Comparison of ENCODE assay signal across 9 cellular contexts in genomic region chr5:131794596-131794995, GRCh38. TPM values are rescaled to one million over a fixed set of nuclear protein-coding genes. Genes with fewer than 3 reads are reported as not detected.
DNase-seq lines count a peak whose midpoint lies in the region; ATAC-seq, FAIRE-seq and TF ChIP-seq lines count a peak whose summit lies in the region.
"Had no signal": no experiment of that assay in that cellular context is flagged by ENCODE, and none has a peak within 500 bp of the region (broad histone marks: within the 10 kb centered on the region; RNA-seq: fewer than 3 reads in every experiment).

No MANE protein-coding gene starts in this region.

- POLR2A ChIA-PET in GM12878 (lab: Charles Lee) = no interaction called here

- SMC1A ChIA-PET in GM12878 (lab: Charles Lee; ENCODE audit: uncharacterized antibody, unreplicated experiment) = interaction anchor here (0.6 to 1.1 kb wide), 2 partner anchors 40 to 58 kb away, joined by 3 read pairs; no protein-coding TSS in a partner anchor

- H3K4me1 ChIP-seq in GM12878 (ENCODE audit: control insufficient read depth, insufficient read depth, low read length) = peaks cover 6% of the 10 kb centered on the region

- TF ChIP-seq EP300 in GM12878 (IDR thresholded peaks at IDR 0.05; ENCODE audit: borderline replicate concordance in 1 of 2, control insufficient read depth in 1 of 2, low read depth in 2 of 2, low read length in 2 of 2) = no peak

- H3K4me3 Mint-ChIP-seq in IgD-negative memory B cell (peak overlapping the region; percentile 61 to 90 (median 80)), neural crest cell (peak overlapping the region; percentile 85)

- H3K4me1 Mint-ChIP-seq in IgD-negative memory B cell (peaks cover 37 to 49% (median 40%) of the 10 kb centered on the region in 3 donors), neural crest cell (peaks cover 34% of the 10 kb centered on the region)

- H3K27ac ChIP-seq in GM12878 (ENCODE audit: control insufficient read depth, insufficient read depth) = 0 out of 2 replicates have a peak overlapping the region, but pooled peaks have one; percentile 9

- peak; percentile 46 for ATAC-seq in GM12878
- ATAC-seq in HG03342 (IDR thresholded peaks at IDR 0.05; ENCODE audit: unreplicated experiment) = no peak

- H3K36me3 ChIP-seq in GM06990 (ENCODE audit: control insufficient read depth, insufficient read depth, low read length) = no peaks in the 10 kb centered on the region
- H3K36me3 ChIP-seq in GM12878 (ENCODE audit: control insufficient read depth in 2 of 2, insufficient read depth in 2 of 2, low read length in 1 of 2) = no peaks in the 10 kb centered on the region

- in situ Hi-C loops in GM12878 (cut with MboI) = no loop called here

- peak overlapping the region; percentile 58 for H3K4me2 ChIP-seq in GM12878 (ENCODE audit: control insufficient read depth, insufficient read depth)

- CTCF ChIA-PET in GM12878 (lab: Yijun Ruan, JAX) = interaction anchor here (0.6 to 1.1 kb wide), 2 partner anchors 17 to 201 kb away, joined by 3 read pairs; no protein-coding TSS in a partner anchor

- peaks cover 66% of the 10 kb centered on the region for H3K79me2 ChIP-seq in GM12878 (ENCODE audit: control insufficient read depth, insufficient read depth, low read length)

- no peaks in the 10 kb centered on the region; the same call in 2 of the 3 replicates for H3K9me3 ChIP-seq in GM12878 (replicated peaks; ENCODE audit: control insufficient read depth, insufficient read depth, low read length)

- H3K27me3 Mint-ChIP-seq in IgD-negative memory B cell (no peaks in the 10 kb centered on the region), neural crest cell (ENCODE audit: low read depth) (no peaks in the 10 kb centered on the region)

- peaks cover 3% of the 10 kb centered on the region; the same call in 1 of the 2 replicates for H4K20me1 ChIP-seq in GM12878 (ENCODE audit: control insufficient read depth, insufficient read depth)

- H3K9ac ChIP-seq in GM12878 (ENCODE audit: control insufficient read depth, insufficient read depth, low read length) = no peak overlapping the region

- H3K9me3 Mint-ChIP-seq in IgD-negative memory B cell (no peaks in the 10 kb centered on the region), neural crest cell (no peaks in the 10 kb centered on the region)

- TF ChIP-seq CTCF in GM06990 (IDR thresholded peaks at IDR 0.05; ENCODE audit: insufficient read depth, low read length, poor library complexity, severe bottlenecking) (no peak), GM12878 (IDR thresholded peaks at IDR 0.05 in 2 of 3, conservative IDR thresholded peaks at IDR 0.05 in 1 of 3; ENCODE audit: control insufficient read depth in 2 of 3, extremely low read depth in 1 of 3, insufficient read depth in 1 of 3, low read depth in 3 of 3, low read length in 3 of 3) (no peak), neural crest cell (conservative IDR thresholded peaks at IDR 0.05) (no peak), D721Med (IDR thresholded peaks at IDR 0.05; ENCODE audit: insufficient read depth, missing control alignments) (no peak)

- intact Hi-C loops in GM12878 (cut with micrococcal nuclease; ENCODE audit: unreplicated experiment) = loop anchor here (10.0 kb wide), 1 partner anchor 520 kb away; no protein-coding TSS in a partner anchor

- 29% methylated on average over 4 of the region's 4 CpGs for WGBS in GM12878 (ENCODE audit: insufficient coverage, insufficient replicate concordance, low lambda C conversion rate, missing lambda C conversion rate)

- RAD21 ChIA-PET in GM12878 (lab: Charles Lee; ENCODE audit: unreplicated experiment) = interaction anchor here (0.9 to 1.0 kb wide), 3 partner anchors 147 to 268 kb away, joined by 3 to 5 read pairs (median 3); no protein-coding TSS in a partner anchor

- FAIRE-seq in GM12878 (lab: Jason Lieb, UNC) = peak; percentile 7
- FAIRE-seq in D721Med (lab: Jason Lieb, UNC) = no peak
- FAIRE-seq: bronchial epithelial cell had no signal

- H3K4me3 ChIP-seq in GM06990 (replicated peaks; ENCODE audit: low read depth, low read length) = no peak overlapping the region
- H3K4me3 ChIP-seq in GM12878 = peak overlapping the region; percentile 86

- no peaks in the 10 kb centered on the region for H3K27me3 ChIP-seq in GM06990 (replicated peaks; ENCODE audit: control insufficient read depth, insufficient read depth, low read length)
- H3K27me3 ChIP-seq in GM12878 (replicated peaks in 1 of 2; ENCODE audit: control insufficient read depth in 2 of 2, insufficient read depth in 2 of 2, low read length in 1 of 2) = no peaks in the 10 kb centered on the region

- no peak overlapping the region for H2AFZ ChIP-seq in GM12878 (ENCODE audit: control insufficient read depth, low read depth, low read length)

- DNase-seq in GM06990 (ENCODE audit: extremely low read depth, insufficient read length) (peak; percentile 16), GM12878 (ENCODE audit: low read depth, low spot score) (no peak), neural crest cell (ENCODE audit: low read depth, low spot score) (no peak), NCI-H1417 (lab: John Stamatoyannopoulos, UW) (no peak), D721Med (ENCODE audit: insufficient read length, low spot score) (no peak)
- DNase-seq: midbrain had no signal

- H3K36me3 Mint-ChIP-seq in IgD-negative memory B cell = peaks cover 1% of the 10 kb centered on the region
- peaks cover 3% of the 10 kb centered on the region for H3K36me3 Mint-ChIP-seq in neural crest cell (ENCODE audit: low read depth)

- no TSS peak for BruUV-seq in GM12878 (replicated peaks; lab: Mats Ljungman, UMichigan)

- H3K27ac Mint-ChIP-seq in IgD-negative memory B cell = peak overlapping the region; percentile 1 to 54 (median 10)
- no peak overlapping the region for H3K27ac Mint-ChIP-seq in neural crest cell (ENCODE audit: unreplicated experiment)

- TF ChIP-seq RAD21 in GM12878 (IDR thresholded peaks at IDR 0.05; ENCODE audit: insufficient read depth, low read depth, low read length) = no peak

- TF ChIP-seq POLR2A in GM12878 (IDR thresholded peaks at IDR 0.05; ENCODE audit: low read depth, low read length) = no peak

TF ChIP-seq in GM12878, 131 proteins besides CTCF, POLR2A, EP300 and RAD21 (continues in another document):
- TF ChIP-seq RUNX3 (IDR thresholded peaks at IDR 0.05; ENCODE audit: low read length) (0 out of 2 replicates have a peak, but pooled peaks have one; percentile 8), TARDBP (IDR thresholded peaks at IDR 0.05; ENCODE audit: borderline replicate concordance) (no peak), SMAD1 (IDR thresholded peaks at IDR 0.05; ENCODE audit: low read depth, partially characterized antibody) (no peak), MYB (IDR thresholded peaks at IDR 0.05; ENCODE audit: borderline replicate concordance, low read depth, low read length) (no peak)
- TF ChIP-seq, protein P1, sequence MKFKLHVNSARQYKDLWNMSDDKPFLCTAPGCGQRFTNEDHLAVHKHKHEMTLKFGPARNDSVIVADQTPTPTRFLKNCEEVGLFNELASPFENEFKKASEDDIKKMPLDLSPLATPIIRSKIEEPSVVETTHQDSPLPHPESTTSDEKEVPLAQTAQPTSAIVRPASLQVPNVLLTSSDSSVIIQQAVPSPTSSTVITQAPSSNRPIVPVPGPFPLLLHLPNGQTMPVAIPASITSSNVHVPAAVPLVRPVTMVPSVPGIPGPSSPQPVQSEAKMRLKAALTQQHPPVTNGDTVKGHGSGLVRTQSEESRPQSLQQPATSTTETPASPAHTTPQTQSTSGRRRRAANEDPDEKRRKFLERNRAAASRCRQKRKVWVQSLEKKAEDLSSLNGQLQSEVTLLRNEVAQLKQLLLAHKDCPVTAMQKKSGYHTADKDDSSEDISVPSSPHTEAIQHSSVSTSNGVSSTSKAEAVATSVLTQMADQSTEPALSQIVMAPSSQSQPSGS (IDR thresholded peaks at IDR 0.05; ENCODE audit: low read length) = no peak

RNA-seq across cellular contexts. Expression of gene FNIP1, which starts 2.2 kb away (rescaled TPM):
- polyA plus RNA-seq in IgD-negative memory B cell = 21.9 TPM
- 139 and 147 TPM in 2 replicates for total RNA-seq in GM12878 (2013; cell fraction: nucleolus; rRNA removed)
- total RNA-seq in GM12878 (2014; rRNA removed) = 16.1 and 19.5 TPM in 2 replicates
- total RNA-seq in GM12878 (2014; rRNA removed; fragmentation: Illumina TruSeq; extraction: Trizol) = 16.8 and 17.4 TPM in 2 replicates
- 17.0 and 18.0 TPM in 2 replicates for total RNA-seq in GM12878 (2021)
- polyA plus RNA-seq in GM12878 (2011; ENCODE audit: low read depth) = 7.4 TPM
- 13.8 and 19.5 TPM in 2 replicates for polyA plus RNA-seq in GM12878 (2011; rRNA removed)
- polyA plus RNA-seq in GM12878 (2011; cell fraction: cytosol; rRNA removed) = 6.4 and 7.3 TPM in 2 replicates
- polyA plus RNA-seq in GM12878 (2011; cell fraction: nucleus; rRNA removed) = 11.1 and 12.0 TPM in 2 replicates
- polyA plus RNA-seq in GM12878 (2012) = 11.7 and 12.4 TPM in 2 replicates
- polyA plus RNA-seq in GM12878 (2014; fragmentation: Illumina TruSeq; extraction: Trizol) = 9.9 and 12.6 TPM in 2 replicates
- polyA plus RNA-seq in GM12878 (2014; fragmentation: Nextera tagmentation; extraction: Ambion mirVana) = 1 to 10 TPM; 4.3 to 7.0 TPM
- 7.4 and 8.1 TPM in 2 replicates for polyA plus RNA-seq in GM12878 (2014; rRNA removed)
- polyA plus RNA-seq in GM12878 (2016; fragmentation: Nextera tagmentation; extraction: Ambion mirVana) = 10 to 100 TPM; 14.1 to 16.3 TPM
- 27.7 and 28.5 TPM in 2 replicates for polyA minus RNA-seq in GM12878 (2011; rRNA and poly(A)+ RNA removed)
- 10.4 TPM in 2 replicates for polyA minus RNA-seq in GM12878 (2011; cell fraction: cytosol; rRNA and poly(A)+ RNA removed)
- 31.2 and 44.2 TPM in 2 replicates for polyA minus RNA-seq in GM12878 (2011; cell fraction: nucleus; rRNA and poly(A)+ RNA removed)
- total RNA-seq in neural crest cell = 20.6 and 24.9 TPM in 2 replicates
